Comparison of ENCODE assay signal across 23 cellular contexts in the genomic region with DNA sequence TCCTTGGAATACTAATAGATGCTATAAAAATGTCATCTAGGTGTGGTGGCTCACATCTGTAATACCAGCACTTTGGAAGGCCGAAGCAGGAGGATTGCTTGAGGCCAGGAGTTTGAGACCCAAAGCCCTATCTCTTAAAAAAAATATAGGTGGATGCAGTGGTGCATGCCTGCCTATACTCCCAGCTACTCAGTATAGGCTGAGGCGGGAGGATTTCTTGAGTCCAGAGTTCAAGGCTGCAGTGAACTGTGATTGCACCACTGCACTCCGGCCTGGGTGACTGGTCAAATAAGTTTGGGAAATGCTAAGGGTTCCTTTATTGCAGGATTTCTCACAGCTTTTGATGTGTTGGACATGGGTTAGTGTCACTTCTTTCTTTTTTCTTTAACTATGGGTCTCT.
DNase-seq lines count a peak whose midpoint lies in the region; ATAC-seq, FAIRE-seq and TF ChIP-seq lines count a peak whose summit lies in the region.
"Had no signal": no experiment of that assay in that cellular context is flagged by ENCODE, and none has a peak within 500 bp of the region (broad histone marks: within the 10 kb centered on the region; RNA-seq: fewer than 3 reads in every experiment).

No MANE protein-coding gene starts in this region.

- H3K9ac ChIP-seq in HepG2 (ENCODE audit: insufficient read depth, low read depth, low read length): no peak overlapping the region

- no TSS peak for BruUV-seq in HepG2 (replicated peaks; lab: Mats Ljungman, UMichigan)

- TF ChIP-seq CTCF in CD14-positive monocyte (IDR thresholded peaks at IDR 0.05) (no peak), HepG2 (CRISPR knock-in tag; IDR thresholded peaks at IDR 0.05) (no peak), neutrophil (IDR thresholded peaks at IDR 0.05) (no peak), mesothelial cell of epicardium (IDR thresholded peaks at IDR 0.05; ENCODE audit: unreplicated experiment) (no peak)

- ATAC-seq in HepG2 (peak; percentile 91), GM19023 (IDR thresholded peaks at IDR 0.05; ENCODE audit: unreplicated experiment) (no peak)
- ATAC-seq: A549 had no signal

- H3K4me1 ChIP-seq in HepG2 (ENCODE audit: insufficient read depth, low read length): peaks cover 37% of the 10 kb centered on the region
- H3K4me1 ChIP-seq in neutrophil (ENCODE audit: control insufficient read depth in 1 of 2, insufficient read depth in 1 of 2, low read depth in 1 of 2, low read length in 1 of 2): peaks cover 19 to 32% of the 10 kb centered on the region in 2 experiments
- H3K4me1 ChIP-seq: A549 had no signal

- H3K36me3 Mint-ChIP-seq in CD14-positive monocyte (no peaks in the 10 kb centered on the region), mesothelial cell of epicardium (no peaks in the 10 kb centered on the region)
- H3K36me3 Mint-ChIP-seq: CD8-positive, alpha-beta memory T cell had no signal

- TF ChIP-seq POLR2A in HepG2 (IDR thresholded peaks at IDR 0.05; ENCODE audit: insufficient read depth in 1 of 2, low read depth in 2 of 2, low read length in 2 of 2): no peak

- WGBS in HepG2 (ENCODE audit: low lambda C conversion rate): 38% methylated on average over 3 of the region's 3 CpGs

- H3K4me3 ChIP-seq in HepG2 (replicated peaks in 1 of 3; ENCODE audit: insufficient read depth in 1 of 3, low read depth in 2 of 3, low read length in 3 of 3): no peak overlapping the region
- no peak overlapping the region for H3K4me3 ChIP-seq in neutrophil (ENCODE audit: low read depth in 1 of 2, low read length in 1 of 2)
- H3K4me3 ChIP-seq: A549, HAP-1 had no signal

- peaks cover 8% of the 10 kb centered on the region for H3K79me2 ChIP-seq in HepG2 (ENCODE audit: insufficient read depth, low read length)

- H3K36me3 ChIP-seq in HepG2 (replicated peaks in 1 of 2; ENCODE audit: control insufficient read depth in 1 of 2, insufficient read depth in 2 of 2, low read length in 2 of 2) (no peaks in the 10 kb centered on the region), neutrophil (no peaks in the 10 kb centered on the region)
- H3K36me3 ChIP-seq: HAP-1 had no signal

- peaks cover 58% of the 10 kb centered on the region for H3K4me1 Mint-ChIP-seq in CD14-positive monocyte
- H3K4me1 Mint-ChIP-seq in mesothelial cell of epicardium: peaks cover 9% of the 10 kb centered on the region

- DNase-seq in CD14-positive monocyte (ENCODE audit: low spot score) (no peak), HepG2 (ENCODE audit: low spot score) (peak; percentile 68), NCI-H187 treated with DMSO at 0.1 percent for 48 hours (lab: John Stamatoyannopoulos, UW) (no peak), mesothelial cell of epicardium (ENCODE audit: low spot score in 2 of 2, unreplicated experiment in 2 of 2) (no peak)
- DNase-seq: ACHN; AML-193; C1 segment of cervical spinal cord; CD4-positive, alpha-beta T cell; CD8-positive, alpha-beta memory T cell; DMS 273 treated with DMSO at 0.1 percent for 48 hours; DMS79; EL; GDM1; GOT3; HFFc6 had no signal

- H3K27me3 Mint-ChIP-seq in CD14-positive monocyte (ENCODE audit: low read depth in 3 of 3) (no peaks in the 10 kb centered on the region), mesothelial cell of epicardium (ENCODE audit: low read depth) (no peaks in the 10 kb centered on the region)
- H3K27me3 Mint-ChIP-seq: CD4-positive, alpha-beta T cell; CD8-positive, alpha-beta memory T cell had no signal

- POLR2A ChIA-PET in HepG2 (lab: Yijun Ruan, JAX): no interaction called here

- no peak for TF ChIP-seq RAD21 in HepG2 (CRISPR knock-in tag; IDR thresholded peaks at IDR 0.05)

- H3K4me2 ChIP-seq in HepG2 (ENCODE audit: low read depth, low read length): 0 out of 2 replicates have a peak overlapping the region, but pooled peaks have one; percentile 4
- H3K4me2 ChIP-seq: A549 had no signal

- H2AFZ ChIP-seq in HepG2 (ENCODE audit: low read length): no peak overlapping the region

- H3K27ac Mint-ChIP-seq in CD14-positive monocyte (peak overlapping the region; percentile 79 to 95 (median 91)), mesothelial cell of epicardium (no peak overlapping the region)
- H3K27ac Mint-ChIP-seq: CD4-positive, alpha-beta T cell; CD8-positive, alpha-beta memory T cell; HFFc6 had no signal

- TF ChIP-seq EP300 in HepG2 (IDR thresholded peaks at IDR 0.05; ENCODE audit: low read depth in 2 of 2, low read length in 2 of 2) (peak in 1 of 2 experiments; percentile 78; a peak in 1 of 4 replicates), HepG2 (CRISPR knock-in tag; IDR thresholded peaks at IDR 0.05; ENCODE audit: borderline replicate concordance) (no peak)

- intact Hi-C loops in CD14-positive monocyte (cut with micrococcal nuclease) (loop anchor here in 1 of 2 donors (5.0 to 10.0 kb wide), 2 partner anchors 34 to 61 kb away; no protein-coding TSS in a partner anchor), HepG2 (cut with micrococcal nuclease; ENCODE audit: unreplicated experiment) (loop anchor here (5.0 kb wide), 2 partner anchors 141 to 329 kb away; no protein-coding TSS in a partner anchor)

- CTCF ChIA-PET in HepG2 (lab: Yijun Ruan, JAX; ENCODE audit: low intra/inter-chr PET ratio, low total read pairs): no interaction called here

- H3K9me3 Mint-ChIP-seq in CD14-positive monocyte (peaks cover 0 to 2% (median 0%) of the 10 kb centered on the region in 7 donors), mesothelial cell of epicardium (peaks cover 5% of the 10 kb centered on the region)
- H3K9me3 Mint-ChIP-seq: CD4-positive, alpha-beta T cell; CD8-positive, alpha-beta memory T cell; HFFc6 had no signal

- H3K4me3 Mint-ChIP-seq in CD14-positive monocyte (no peak overlapping the region), mesothelial cell of epicardium (no peak overlapping the region)
- H3K4me3 Mint-ChIP-seq: CD4-positive, alpha-beta T cell; CD8-positive, alpha-beta memory T cell; HFFc6 had no signal

- in situ Hi-C loops in HepG2 (cut with HindIII; ENCODE audit: extremely low pct_ligation_motif_present, low pct_unique_long_range_greater_than_20kb): no loop called here

- H3K27me3 ChIP-seq in HepG2 (ENCODE audit: control insufficient read depth in 1 of 2, insufficient read depth in 2 of 2, low read length in 2 of 2): no peaks in the 10 kb centered on the region
- H3K27me3 ChIP-seq in neutrophil: no peaks in the 10 kb centered on the region

- peak overlapping the region; percentile 19 for H3K27ac ChIP-seq in HepG2 (ENCODE audit: extremely low read length, insufficient read depth, low read length)
- peak overlapping the region; percentile 43 for H3K27ac ChIP-seq in neutrophil
- H3K27ac ChIP-seq: 22Rv1, A549 had no signal

- peaks cover 3% of the 10 kb centered on the region; the same call in 1 of the 2 replicates for H4K20me1 ChIP-seq in HepG2 (ENCODE audit: insufficient read depth, low read length)

- H3K9me3 ChIP-seq in HepG2 (ENCODE audit: low read length) (no peaks in the 10 kb centered on the region), neutrophil (no peaks in the 10 kb centered on the region)
- H3K9me3 ChIP-seq: A549, HAP-1 had no signal

- peak; percentile 47 for FAIRE-seq in HepG2 (lab: Jason Lieb, UNC)
- FAIRE-seq: A549, D721Med, GM12891, H54 had no signal

TF ChIP-seq in HepG2, 621 proteins besides CTCF, POLR2A, EP300 and RAD21 (continues in another document):
- TF ChIP-seq, protein P1, sequence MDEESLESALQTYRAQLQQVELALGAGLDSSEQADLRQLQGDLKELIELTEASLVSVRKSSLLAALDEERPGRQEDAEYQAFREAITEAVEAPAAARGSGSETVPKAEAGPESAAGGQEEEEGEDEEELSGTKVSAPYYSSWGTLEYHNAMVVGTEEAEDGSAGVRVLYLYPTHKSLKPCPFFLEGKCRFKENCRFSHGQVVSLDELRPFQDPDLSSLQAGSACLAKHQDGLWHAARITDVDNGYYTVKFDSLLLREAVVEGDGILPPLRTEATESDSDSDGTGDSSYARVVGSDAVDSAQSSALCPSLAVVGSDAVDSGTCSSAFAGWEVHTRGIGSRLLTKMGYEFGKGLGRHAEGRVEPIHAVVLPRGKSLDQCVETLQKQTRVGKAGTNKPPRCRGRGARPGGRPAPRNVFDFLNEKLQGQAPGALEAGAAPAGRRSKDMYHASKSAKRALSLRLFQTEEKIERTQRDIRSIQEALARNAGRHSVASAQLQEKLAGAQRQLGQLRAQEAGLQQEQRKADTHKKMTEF (CRISPR knock-in tag; IDR thresholded peaks at IDR 0.05): peak; percentile 55; the same call in 1 of the 2 replicates
- TF ChIP-seq ZNF737 (CRISPR knock-in tag; IDR thresholded peaks at IDR 0.05; ENCODE audit: borderline replicate concordance) (no peak), KLF15 (CRISPR knock-in tag; IDR thresholded peaks at IDR 0.05; ENCODE audit: borderline replicate concordance) (no peak), ZSCAN21 (CRISPR knock-in tag; IDR thresholded peaks at IDR 0.05; ENCODE audit: borderline replicate concordance) (no peak), ZNF367 (CRISPR knock-in tag; IDR thresholded peaks at IDR 0.05; ENCODE audit: borderline replicate concordance) (no peak), SOX13 (IDR thresholded peaks at IDR 0.05) (no peak), SOX13 (CRISPR knock-in tag; conservative IDR thresholded peaks at IDR 0.05 in 1 of 2, IDR thresholded peaks at IDR 0.05 in 1 of 2) (peak in 1 of 2 experiments; percentile 26; a peak in 1 of 4 replicates), SOX5 (CRISPR knock-in tag; IDR thresholded peaks at IDR 0.05; ENCODE audit: borderline replicate concordance) (peak; percentile 22; the same call in 1 of the 2 replicates), FOXK2 (IDR thresholded peaks at IDR 0.05) (no peak), RCOR2 (CRISPR knock-in tag; IDR thresholded peaks at IDR 0.05) (0 out of 2 replicates have a peak, but pooled peaks have one; percentile 30), FLYWCH1 (CRISPR knock-in tag; IDR thresholded peaks at IDR 0.05) (no peak), DPF2 (CRISPR knock-in tag; IDR thresholded peaks at IDR 0.05; ENCODE audit: borderline replicate concordance, low read depth) (peak; percentile 54; the same call in 1 of the 2 replicates), MBNL3 (CRISPR knock-in tag; conservative IDR thresholded peaks at IDR 0.05) (no peak), BRD4 (CRISPR knock-in tag; IDR thresholded peaks at IDR 0.05) (no peak), THAP11 (CRISPR knock-in tag; IDR thresholded peaks at IDR 0.05) (peak; percentile 48; the same call in 1 of the 2 replicates), SALL1 (CRISPR knock-in tag; IDR thresholded peaks at IDR 0.05) (peak; percentile 74), ZNF652 (CRISPR knock-in tag; IDR thresholded peaks at IDR 0.05; ENCODE audit: borderline replicate concordance, low read depth) (no peak), U2AF2 (IDR thresholded peaks at IDR 0.05; ENCODE audit: low read depth, low read length) (no peak), ZNF615 (CRISPR knock-in tag; IDR thresholded peaks at IDR 0.05; ENCODE audit: borderline replicate concordance) (no peak), ZBTB38 (CRISPR knock-in tag; IDR thresholded peaks at IDR 0.05) (no peak), MEF2D (CRISPR knock-in tag; IDR thresholded peaks at IDR 0.05) (peak; percentile 44; the same call in 1 of the 2 replicates)
- TF ChIP-seq, protein P2, sequence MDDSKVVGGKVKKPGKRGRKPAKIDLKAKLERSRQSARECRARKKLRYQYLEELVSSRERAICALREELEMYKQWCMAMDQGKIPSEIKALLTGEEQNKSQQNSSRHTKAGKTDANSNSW (CRISPR knock-in tag; IDR thresholded peaks at IDR 0.05; ENCODE audit: borderline replicate concordance): no peak
